16 cellular contexts compared by ENCODE assay signal in the genomic region with DNA sequence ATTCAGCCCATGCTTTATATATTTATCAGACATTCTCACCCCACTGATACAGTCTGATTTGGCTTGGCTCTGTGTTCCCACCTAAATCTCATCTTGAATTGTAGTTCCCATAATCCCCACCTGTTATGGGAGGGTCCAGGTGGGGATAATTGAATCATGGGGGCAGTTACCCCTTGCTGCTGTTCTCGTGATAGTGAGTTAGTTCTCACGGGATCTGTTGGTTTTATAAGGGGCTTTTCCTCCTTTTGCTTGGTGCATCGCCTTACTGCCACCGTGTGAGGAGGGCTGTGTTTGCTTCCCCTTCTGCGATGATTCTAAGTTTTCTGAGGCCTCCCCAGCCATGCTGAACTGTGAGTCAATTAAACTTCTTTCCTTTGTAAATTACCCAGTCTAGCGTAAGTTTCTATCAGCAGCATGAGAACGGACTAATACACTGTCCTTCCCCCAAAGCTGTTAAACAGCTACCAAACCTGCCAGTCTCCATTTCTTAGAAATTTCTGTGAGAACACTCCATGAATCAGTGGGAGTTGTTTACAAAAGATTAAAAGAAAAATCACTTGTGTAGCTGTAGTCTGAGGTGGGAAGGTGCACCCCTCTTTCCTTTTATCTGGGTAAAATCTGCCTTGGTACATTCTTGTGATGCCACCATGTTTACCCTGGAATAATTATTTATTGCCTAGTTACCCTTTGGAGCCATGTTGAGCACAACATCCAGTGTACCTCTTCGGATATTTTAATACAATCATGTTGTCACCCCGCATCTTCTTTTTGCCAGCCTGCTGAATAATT.
A peak's percentile ranks its signal among the peaks of the same experiment; 100 is the strongest.
DNase-seq lines count a peak whose midpoint lies in the region; FAIRE-seq and TF ChIP-seq lines count a peak whose summit lies in the region.
"Had no signal": no experiment of that assay in that cellular context is flagged by ENCODE, and none has a peak within 500 bp of the region (broad histone marks: within the 10 kb centered on the region; RNA-seq: fewer than 3 reads in every experiment).

No MANE protein-coding gene starts in this region.

- TF ChIP-seq POLR2A in endothelial cell of umbilical vein (IDR thresholded peaks at IDR 0.05; ENCODE audit: low read depth, low read length): no peak

- no peaks in the 10 kb centered on the region for H4K20me1 ChIP-seq in endothelial cell of umbilical vein (replicated peaks; ENCODE audit: control insufficient read depth, extremely low read depth, insufficient read depth, low read length)

- no TSS peak for BruUV-seq in endothelial cell of umbilical vein (replicated peaks; lab: Mats Ljungman, UMichigan)

- no peak for FAIRE-seq in endothelial cell of umbilical vein (lab: Jason Lieb, UNC)
- FAIRE-seq: H54 had no signal

- dilution Hi-C loops in endothelial cell of umbilical vein (cut with MboI; ENCODE audit: extremely low pct_ligation_motif_present, low sequenced_read_pairs): no loop called here

- peak; percentile 76 to 93 for DNase-seq in SJCRH30
- no peak for DNase-seq in endothelial cell of umbilical vein (ENCODE audit: low read depth, low spot score)
- DNase-seq in renal cortical epithelial cell (ENCODE audit: low read depth): peak; percentile 22
- DNase-seq in NCI-H2196 treated with DMSO at 0.1 percent for 48 hours (lab: John Stamatoyannopoulos, UW; ENCODE audit: unreplicated experiment): no peak
- no peak for DNase-seq in T1000 (lab: John Stamatoyannopoulos, UW)
- no peak for DNase-seq in GF-D8 (lab: John Stamatoyannopoulos, UW)
- DNase-seq: activated CD4-positive, alpha-beta T cell treated with anti-CD3 and anti-CD28 coated beads, Interleukin-2, amount 50 U/mL, for 1 hour; activated gamma-delta T cell; AML-193; amygdala; COR-L47; NCI-H146; ovary; Right ventricle myocardium superior had no signal

- H3K9ac ChIP-seq in endothelial cell of umbilical vein (replicated peaks; ENCODE audit: extremely low read depth, insufficient read depth, low read length): no peak overlapping the region

- no peaks in the 10 kb centered on the region for H3K79me2 ChIP-seq in endothelial cell of umbilical vein (ENCODE audit: control insufficient read depth, insufficient read depth, low read length)

- POLR2A ChIA-PET in HEK293 (lab: Yijun Ruan, JAX) (no interaction called here), endothelial cell of umbilical vein (lab: Charles Lee) (no interaction called here)

- no peak overlapping the region for H2AFZ ChIP-seq in endothelial cell of umbilical vein (ENCODE audit: low read depth, low read length)

- no peak overlapping the region; the same call in 1 of the 2 replicates for H3K27ac ChIP-seq in HEK293 (ENCODE audit: extremely low read depth, low read depth, low read length)
- H3K27ac ChIP-seq in SJCRH30: peak overlapping the region; percentile 95
- peak overlapping the region; percentile 56 for H3K27ac ChIP-seq in endothelial cell of umbilical vein (ENCODE audit: insufficient read depth, low read depth, low read length)
- H3K27ac ChIP-seq: ovary had no signal

- no peaks in the 10 kb centered on the region for H3K27me3 ChIP-seq in SJCRH30
- no peaks in the 10 kb centered on the region for H3K27me3 ChIP-seq in endothelial cell of umbilical vein (ENCODE audit: control insufficient read depth in 2 of 2, insufficient read depth in 2 of 2, low read length in 2 of 2)
- H3K27me3 ChIP-seq: ovary had no signal

- no peaks in the 10 kb centered on the region for H3K9me1 ChIP-seq in endothelial cell of umbilical vein (replicated peaks; ENCODE audit: control insufficient read depth, extremely low read depth, insufficient read depth, low read length)

- intact Hi-C loops in endothelial cell of umbilical vein (cut with micrococcal nuclease): loop anchor here (1.0 to 5.0 kb wide), 4 partner anchors 20 to 160 kb away; partner anchors contain the start of gene THSD4

- H3K9me3 ChIP-seq in HEK293 (ENCODE audit: control insufficient read depth, insufficient read depth, low read depth, low read length) (no peaks in the 10 kb centered on the region), SJCRH30 (replicated peaks) (no peaks in the 10 kb centered on the region), endothelial cell of umbilical vein (replicated peaks; ENCODE audit: control insufficient read depth, insufficient read depth, low read length) (no peaks in the 10 kb centered on the region)
- H3K9me3 ChIP-seq: ovary had no signal

- H3K4me3 ChIP-seq in HEK293 (ENCODE audit: low read depth, low read length): no peak overlapping the region
- peak overlapping the region; percentile 55 for H3K4me3 ChIP-seq in SJCRH30
- H3K4me3 ChIP-seq in endothelial cell of umbilical vein (replicated peaks in 1 of 3; ENCODE audit: insufficient read depth in 1 of 3, low read depth in 1 of 3, low read length in 3 of 3): no peak overlapping the region
- H3K4me3 ChIP-seq: ovary had no signal

- H3K4me1 ChIP-seq in HEK293 (ENCODE audit: control insufficient read depth, insufficient read depth, low read length) (peaks cover 41% of the 10 kb centered on the region), SJCRH30 (peaks cover 39% of the 10 kb centered on the region), endothelial cell of umbilical vein (ENCODE audit: control insufficient read depth, extremely low read depth, insufficient read depth, low read length) (peaks cover 48% of the 10 kb centered on the region)

- peak overlapping the region; percentile 78 for H3K4me2 ChIP-seq in endothelial cell of umbilical vein (ENCODE audit: insufficient read depth, low read length)

- CTCF ChIA-PET in HEK293 (lab: Yijun Ruan, JAX) (no interaction called here), endothelial cell of umbilical vein (lab: Charles Lee) (interaction anchor here (2.0 kb wide), 1 partner anchor 165 kb away, joined by 7 read pairs; no protein-coding TSS in a partner anchor)

- H3K36me3 ChIP-seq in HEK293 (ENCODE audit: control insufficient read depth in 2 of 2, insufficient read depth in 1 of 2, low read length in 2 of 2): no peaks in the 10 kb centered on the region
- H3K36me3 ChIP-seq in SJCRH30: no peaks in the 10 kb centered on the region
- no peaks in the 10 kb centered on the region for H3K36me3 ChIP-seq in endothelial cell of umbilical vein (ENCODE audit: control insufficient read depth in 2 of 2, extremely low read depth in 1 of 2, insufficient read depth in 2 of 2, low read length in 2 of 2)
- H3K36me3 ChIP-seq: ovary had no signal

- TF ChIP-seq CTCF in HEK293 (tag by site-specific recombination; IDR thresholded peaks at IDR 0.05) (0 out of 2 replicates have a peak, but pooled peaks have one; percentile 11), endothelial cell of umbilical vein (IDR thresholded peaks at IDR 0.05; ENCODE audit: extremely low read depth in 1 of 2, insufficient read depth in 1 of 2, low read depth in 1 of 2, low read length in 2 of 2) (no peak)

TF ChIP-seq in HEK293, 187 proteins besides CTCF, POLR2A, EP300 and RAD21 (continues in another document):
- no peak for TF ChIP-seq SCRT2 (tag by site-specific recombination; IDR thresholded peaks at IDR 0.05)
- TF ChIP-seq ZNF221 (tag by site-specific recombination; IDR thresholded peaks at IDR 0.05; ENCODE audit: borderline replicate concordance): 0 out of 2 replicates have a peak, but pooled peaks have one; percentile 1
- no peak for TF ChIP-seq GLI2 (tag by site-specific recombination; IDR thresholded peaks at IDR 0.05; ENCODE audit: borderline replicate concordance, low read depth)
- no peak for TF ChIP-seq ZNF16 (tag by site-specific recombination; IDR thresholded peaks at IDR 0.05; ENCODE audit: low read depth)
- TF ChIP-seq, protein P1, sequence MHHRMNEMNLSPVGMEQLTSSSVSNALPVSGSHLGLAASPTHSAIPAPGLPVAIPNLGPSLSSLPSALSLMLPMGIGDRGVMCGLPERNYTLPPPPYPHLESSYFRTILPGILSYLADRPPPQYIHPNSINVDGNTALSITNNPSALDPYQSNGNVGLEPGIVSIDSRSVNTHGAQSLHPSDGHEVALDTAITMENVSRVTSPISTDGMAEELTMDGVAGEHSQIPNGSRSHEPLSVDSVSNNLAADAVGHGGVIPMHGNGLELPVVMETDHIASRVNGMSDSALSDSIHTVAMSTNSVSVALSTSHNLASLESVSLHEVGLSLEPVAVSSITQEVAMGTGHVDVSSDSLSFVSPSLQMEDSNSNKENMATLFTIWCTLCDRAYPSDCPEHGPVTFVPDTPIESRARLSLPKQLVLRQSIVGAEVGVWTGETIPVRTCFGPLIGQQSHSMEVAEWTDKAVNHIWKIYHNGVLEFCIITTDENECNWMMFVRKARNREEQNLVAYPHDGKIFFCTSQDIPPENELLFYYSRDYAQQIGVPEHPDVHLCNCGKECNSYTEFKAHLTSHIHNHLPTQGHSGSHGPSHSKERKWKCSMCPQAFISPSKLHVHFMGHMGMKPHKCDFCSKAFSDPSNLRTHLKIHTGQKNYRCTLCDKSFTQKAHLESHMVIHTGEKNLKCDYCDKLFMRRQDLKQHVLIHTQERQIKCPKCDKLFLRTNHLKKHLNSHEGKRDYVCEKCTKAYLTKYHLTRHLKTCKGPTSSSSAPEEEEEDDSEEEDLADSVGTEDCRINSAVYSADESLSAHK (tag by site-specific recombination; IDR thresholded peaks at IDR 0.05): no peak

TF ChIP-seq in endothelial cell of umbilical vein, 7 proteins besides CTCF, POLR2A, EP300 and RAD21:
- no peak for TF ChIP-seq MYC (IDR thresholded peaks at IDR 0.05; ENCODE audit: low read depth, low read length)
TF ChIP-seq in endothelial cell of umbilical vein: peak in this region for 0.

Comparison
In these comparisons a context has a peak if more than half of its experiments do, and no peak if none do; other contexts are left out.
1. DNase-seq: peak in SJCRH30 (2 of 2) and renal cortical epithelial cell (single experiment); none in endothelial cell of umbilical vein (single experiment), NCI-H2196 treated with DMSO at 0.1 percent for 48 hours (single experiment), T1000 (single experiment) and GF-D8 (single experiment).